ENCODE assay signal across 24 cellular contexts in genomic region chrX:65508851-65509250, GRCh38.
"Had no signal": no experiment of that assay in that cellular context is flagged by ENCODE, and none has a peak within 500 bp of the region (broad histone marks: within the 10 kb centered on the region; RNA-seq: fewer than 3 reads in every experiment).

No MANE protein-coding gene starts in this region.

- H3K27me3 ChIP-seq: colonic mucosa, gastroesophageal sphincter, sigmoid colon, tibial artery had no signal

- H3K9me3 ChIP-seq: colonic mucosa, gastroesophageal sphincter, mucosa of descending colon, sigmoid colon, tibial artery had no signal

- ATAC-seq: activated CD4-positive, CD25-positive, alpha-beta regulatory T cell treated with anti-CD3 and anti-CD28 coated beads, Interleukin-2, amount 50 U/mL, for 24 hours; activated T-cell treated with anti-CD3 and anti-CD28 coated beads, Interleukin-2, amount 50 U/mL, for 4 hours; gastroesophageal sphincter; left cardiac atrium; mucosa of descending colon had no signal

- H3K4me1 ChIP-seq: colonic mucosa, gastroesophageal sphincter, sigmoid colon, tibial artery had no signal

- H3K4me3 Mint-ChIP-seq: activated CD4-positive, alpha-beta memory T cell treated with anti-CD3 and anti-CD28 coated beads, Interleukin-2, amount 10 ng/mL, durations not matched to agents 7 days and 5 days; activated CD4-positive, alpha-beta T cell treated with anti-CD3 and anti-CD28 coated beads, Interleukin-2, amount 10 ng/mL, durations not matched to agents 24 days and 14 days; activated naive CD8-positive, alpha-beta T cell treated with anti-CD3 and anti-CD28 coated beads for 36 hours; activated T-cell treated with anti-CD3 and anti-CD28 coated beads, Interleukin-2, amount 50 U/mL, for 4 hours; neural crest cell; T-helper 1 cell treated with Interleukin-12 subunit alpha and Interleukin-12 subunit beta and Interleukin-4 antibody, amounts not matched to agents 30 μg/mL and 1 μg/mL, for 36 hours had no signal

- H3K9me3 Mint-ChIP-seq: activated CD4-positive, alpha-beta memory T cell treated with anti-CD3 and anti-CD28 coated beads, Interleukin-2, amount 10 ng/mL, durations not matched to agents 7 days and 5 days; activated CD4-positive, alpha-beta T cell treated with anti-CD3 and anti-CD28 coated beads, Interleukin-2, amount 10 ng/mL, durations not matched to agents 24 days and 14 days; activated naive CD8-positive, alpha-beta T cell treated with anti-CD3 and anti-CD28 coated beads for 36 hours; activated T-cell treated with anti-CD3 and anti-CD28 coated beads, Interleukin-2, amount 50 U/mL, for 4 hours; T-helper 1 cell treated with Interleukin-12 subunit alpha and Interleukin-12 subunit beta and Interleukin-4 antibody, amounts not matched to agents 30 μg/mL and 1 μg/mL, for 36 hours had no signal

- H3K27me3 Mint-ChIP-seq: activated CD4-positive, alpha-beta memory T cell treated with anti-CD3 and anti-CD28 coated beads, Interleukin-2, amount 10 ng/mL, durations not matched to agents 7 days and 5 days; activated CD4-positive, alpha-beta T cell treated with anti-CD3 and anti-CD28 coated beads, Interleukin-2, amount 10 ng/mL, durations not matched to agents 24 days and 14 days; activated naive CD8-positive, alpha-beta T cell treated with anti-CD3 and anti-CD28 coated beads for 36 hours had no signal

- H3K27ac Mint-ChIP-seq: activated CD4-positive, alpha-beta memory T cell treated with anti-CD3 and anti-CD28 coated beads, Interleukin-2, amount 10 ng/mL, durations not matched to agents 7 days and 5 days; activated CD4-positive, alpha-beta T cell treated with anti-CD3 and anti-CD28 coated beads, Interleukin-2, amount 10 ng/mL, durations not matched to agents 24 days and 14 days; T-helper 1 cell treated with Interleukin-12 subunit alpha and Interleukin-12 subunit beta and Interleukin-4 antibody, amounts not matched to agents 30 μg/mL and 1 μg/mL, for 36 hours had no signal

- H3K4me3 ChIP-seq: colonic mucosa, gastroesophageal sphincter, mucosa of descending colon, sigmoid colon, tibial artery had no signal

- H3K27ac ChIP-seq: colonic mucosa, epithelial cell of prostate, gastroesophageal sphincter, sigmoid colon, tibial artery, VCaP had no signal

- H3K36me3 ChIP-seq: colonic mucosa, sigmoid colon had no signal

- H3K4me1 Mint-ChIP-seq: activated CD4-positive, alpha-beta memory T cell treated with anti-CD3 and anti-CD28 coated beads, Interleukin-2, amount 10 ng/mL, durations not matched to agents 7 days and 5 days; activated CD4-positive, alpha-beta T cell treated with anti-CD3 and anti-CD28 coated beads, Interleukin-2, amount 10 ng/mL, durations not matched to agents 24 days and 14 days; activated naive CD8-positive, alpha-beta T cell treated with anti-CD3 and anti-CD28 coated beads for 36 hours; neural crest cell had no signal

- DNase-seq: activated CD4-positive, alpha-beta memory T cell treated with anti-CD3 and anti-CD28 coated beads, Interleukin-2, amount 10 ng/mL, durations not matched to agents 7 days and 5 days; activated CD4-positive, alpha-beta T cell treated with anti-CD3 and anti-CD28 coated beads, Interleukin-2, amount 10 ng/mL, durations not matched to agents 24 days and 14 days; activated naive CD4-positive, alpha-beta T cell treated with Interleukin-2 at 50 U/mL for 16 hours; activated naive CD8-positive, alpha-beta T cell treated with anti-CD3 and anti-CD28 coated beads for 36 hours; activated T-cell treated with anti-CD3 and anti-CD28 coated beads, Interleukin-2, amount 50 U/mL, for 4 hours; colonic mucosa; head of caudate nucleus; left cardiac atrium; mesenchymal stem cell; mucosa of descending colon; occipital lobe; posterior cingulate gyrus; sigmoid colon; stimulated activated CD4-positive, alpha-beta T cell treated with anti-CD3 and anti-CD28 coated beads, Interleukin-2, amount 100 ng/mL, for 48 hours; stimulated activated naive CD4-positive, alpha-beta T cell treated with Interleukin-2 at 50 U/mL for 16 hours; substantia nigra; T1000; tibial artery had no signal
